Comparison of ENCODE assay signal across 13 cellular contexts in the genomic region with DNA sequence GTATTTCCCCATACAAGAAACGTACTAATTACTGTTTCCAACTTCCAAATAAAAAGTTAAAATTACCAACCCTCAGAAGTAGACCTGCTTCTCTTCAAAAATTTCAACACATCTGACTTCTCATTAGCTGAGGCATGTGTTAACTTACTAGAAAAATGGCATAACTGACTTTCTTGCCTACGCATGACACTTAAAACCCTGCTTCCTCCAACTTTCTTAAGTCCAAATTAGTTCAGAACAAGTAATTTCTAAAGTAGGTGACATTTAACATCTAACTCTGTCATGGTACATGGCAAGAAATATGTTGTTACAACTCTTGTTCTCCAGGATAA. TPM values are rescaled to one million over a fixed set of nuclear protein-coding genes. Genes with fewer than 3 reads are reported as not detected.
DNase-seq lines count a peak whose midpoint lies in the region; ATAC-seq and TF ChIP-seq lines count a peak whose summit lies in the region.
"Had no signal": no experiment of that assay in that cellular context is flagged by ENCODE, and none has a peak within 500 bp of the region (broad histone marks: within the 10 kb centered on the region; RNA-seq: fewer than 3 reads in every experiment).

No MANE protein-coding gene starts in this region.

- H3K9me3 Mint-ChIP-seq in activated CD4-positive, alpha-beta memory T cell treated with anti-CD3 and anti-CD28 coated beads for 36 hours, result no peaks in the 10 kb centered on the region
- H3K9me3 Mint-ChIP-seq in activated CD4-positive, alpha-beta memory T cell treated with anti-CD3 and anti-CD28 coated beads, Interleukin-2, amount 10 ng/mL, durations not matched to agents 7 days and 5 days, result no peaks in the 10 kb centered on the region

- ATAC-seq in GM18511 (IDR thresholded peaks at IDR 0.05; ENCODE audit: unreplicated experiment), result no peak
- ATAC-seq: A549 had no signal

- no peaks in the 10 kb centered on the region for H3K36me3 ChIP-seq in Loucy (ENCODE audit: insufficient read depth, low read length)
- H3K36me3 ChIP-seq in adrenal gland (replicated peaks in 1 of 2), result no peaks in the 10 kb centered on the region
- H3K36me3 ChIP-seq in skeletal muscle satellite cell (ENCODE audit: insufficient read depth, low read length), result no peaks in the 10 kb centered on the region
- no peaks in the 10 kb centered on the region for H3K36me3 ChIP-seq in PC-9 (ENCODE audit: low read depth)

- no peak for TF ChIP-seq POLR2A in adrenal gland (IDR thresholded peaks at IDR 0.05)

- peaks cover 90% of the 10 kb centered on the region for H3K4me1 Mint-ChIP-seq in activated CD4-positive, alpha-beta memory T cell treated with anti-CD3 and anti-CD28 coated beads for 36 hours (ENCODE audit: low read depth)
- H3K4me1 Mint-ChIP-seq in activated CD4-positive, alpha-beta memory T cell treated with anti-CD3 and anti-CD28 coated beads, Interleukin-2, amount 10 ng/mL, durations not matched to agents 7 days and 5 days, result peaks cover 87% of the 10 kb centered on the region

- H4K20me1 ChIP-seq in Loucy (ENCODE audit: insufficient read depth, low read length, poor library complexity, severe bottlenecking) (peaks cover 77% of the 10 kb centered on the region), PC-9 (ENCODE audit: insufficient read depth) (peaks cover 92% of the 10 kb centered on the region)

- CTCF ChIA-PET in activated CD4-positive, alpha-beta memory T cell treated with anti-CD3 and anti-CD28 coated beads for 36 hours (lab: Charles Lee), result interaction anchor here (1.5 kb wide), 1 partner anchor 21 kb away, joined by 4 read pairs; no protein-coding TSS in a partner anchor
- CTCF ChIA-PET in activated CD4-positive, alpha-beta memory T cell treated with anti-CD3 and anti-CD28 coated beads, Interleukin-2, amount 10 ng/mL, durations not matched to agents 7 days and 5 days (lab: Charles Lee), result interaction anchor here (1.9 to 4.9 kb wide), 2 partner anchors 20 to 52 kb away, joined by 6 to 18 read pairs; no protein-coding TSS in a partner anchor
- CTCF ChIA-PET in PC-9 (lab: Charles Lee), result no interaction called here

- peak overlapping the region; percentile 65 for H3K27ac Mint-ChIP-seq in activated CD4-positive, alpha-beta memory T cell treated with anti-CD3 and anti-CD28 coated beads for 36 hours
- H3K27ac Mint-ChIP-seq in activated CD4-positive, alpha-beta memory T cell treated with anti-CD3 and anti-CD28 coated beads, Interleukin-2, amount 10 ng/mL, durations not matched to agents 7 days and 5 days, result no peak overlapping the region

- no peaks in the 10 kb centered on the region for H3K27me3 Mint-ChIP-seq in activated CD4-positive, alpha-beta memory T cell treated with anti-CD3 and anti-CD28 coated beads for 36 hours
- no peaks in the 10 kb centered on the region for H3K27me3 Mint-ChIP-seq in activated CD4-positive, alpha-beta memory T cell treated with anti-CD3 and anti-CD28 coated beads, Interleukin-2, amount 10 ng/mL, durations not matched to agents 7 days and 5 days

- 47 to 67% (median 52%) methylated on average over 2 of the region's 2 CpGs for WGBS in adrenal gland, 4 donors

- peaks cover 7% of the 10 kb centered on the region for H3K36me3 Mint-ChIP-seq in activated CD4-positive, alpha-beta memory T cell treated with anti-CD3 and anti-CD28 coated beads for 36 hours
- H3K36me3 Mint-ChIP-seq in activated CD4-positive, alpha-beta memory T cell treated with anti-CD3 and anti-CD28 coated beads, Interleukin-2, amount 10 ng/mL, durations not matched to agents 7 days and 5 days (ENCODE audit: low read depth), result peaks cover 12% of the 10 kb centered on the region

- peaks cover 95% of the 10 kb centered on the region for H3K79me2 ChIP-seq in Loucy (ENCODE audit: insufficient read depth, low read length)
- peaks cover 95% of the 10 kb centered on the region for H3K79me2 ChIP-seq in PC-9 (ENCODE audit: low read depth)

- DNase-seq in activated CD4-positive, alpha-beta memory T cell treated with anti-CD3 and anti-CD28 coated beads for 36 hours, result no peak
- DNase-seq in activated CD4-positive, alpha-beta memory T cell treated with anti-CD3 and anti-CD28 coated beads, Interleukin-2, amount 10 ng/mL, durations not matched to agents 7 days and 5 days, result no peak
- DNase-seq in adrenal gland (no peak), PC-9 (no peak), NCI-H2227 treated with DMSO at 0.1 percent for 48 hours (lab: John Stamatoyannopoulos, UW) (no peak)
- DNase-seq: activated effector memory CD4-positive, alpha-beta T cell treated with Interleukin-2 at 50 U/mL for 16 hours; NCI-H2107; small intestine; T-helper 1 cell had no signal

- no peak overlapping the region for H2AFZ ChIP-seq in Loucy (ENCODE audit: low read length)
- no peak overlapping the region for H2AFZ ChIP-seq in PC-9

- H3K4me1 ChIP-seq in Loucy (ENCODE audit: insufficient read depth, low read length, poor library complexity, severe bottlenecking), result peaks cover 40% of the 10 kb centered on the region
- H3K4me1 ChIP-seq in adrenal gland (replicated peaks in 1 of 2), result peaks cover 38 to 79% of the 10 kb centered on the region in 2 donors
- H3K4me1 ChIP-seq in skeletal muscle satellite cell (ENCODE audit: control insufficient read depth, insufficient read depth, low read length), result peaks cover 64% of the 10 kb centered on the region
- H3K4me1 ChIP-seq in PC-9 (replicated peaks; ENCODE audit: insufficient read depth), result peaks cover 38% of the 10 kb centered on the region

- H3K27me3 ChIP-seq in Loucy (ENCODE audit: insufficient read depth, low read length, poor library complexity, severe bottlenecking) (no peaks in the 10 kb centered on the region), adrenal gland (no peaks in the 10 kb centered on the region), skeletal muscle satellite cell (ENCODE audit: control insufficient read depth, insufficient read depth, low read length) (no peaks in the 10 kb centered on the region), PC-9 (ENCODE audit: insufficient read depth, low read depth) (no peaks in the 10 kb centered on the region)

- H3K9ac ChIP-seq in Loucy (ENCODE audit: low read depth, low read length, poor library complexity, severe bottlenecking) (no peak overlapping the region), skeletal muscle satellite cell (ENCODE audit: low read depth, low read length) (no peak overlapping the region)

- H3K27ac ChIP-seq in adrenal gland (peak overlapping the region in 3 of 5 donors; percentile 17 to 69 (median 68)), PC-9 (no peak overlapping the region)
- H3K27ac ChIP-seq: A549 had no signal

- H3K4me2 ChIP-seq in Loucy (ENCODE audit: low read depth, low read length, poor library complexity, severe bottlenecking), result peak overlapping the region; percentile 89
- H3K4me2 ChIP-seq in skeletal muscle satellite cell (ENCODE audit: low read length), result peak overlapping the region; percentile 44
- H3K4me2 ChIP-seq in PC-9, result no peak overlapping the region
- H3K4me2 ChIP-seq: A549 had no signal

- H3K4me3 ChIP-seq in Loucy (ENCODE audit: low read length, poor library complexity, severe bottlenecking), result no peak overlapping the region
- no peak overlapping the region for H3K4me3 ChIP-seq in adrenal gland
- no peak overlapping the region for H3K4me3 ChIP-seq in skeletal muscle satellite cell (ENCODE audit: low read length)
- H3K4me3 ChIP-seq in PC-9, result no peak overlapping the region
- H3K4me3 ChIP-seq: A549 had no signal

- no peaks in the 10 kb centered on the region for H3K9me2 ChIP-seq in Loucy (replicated peaks; ENCODE audit: low read depth, low read length)
- H3K9me2 ChIP-seq in PC-9 (ENCODE audit: insufficient read depth), result no peaks in the 10 kb centered on the region

- H3K9me3 ChIP-seq in Loucy (ENCODE audit: insufficient read depth, low read depth, low read length), result no peaks in the 10 kb centered on the region
- H3K9me3 ChIP-seq in adrenal gland (replicated peaks in 1 of 3), result no peaks in the 10 kb centered on the region
- H3K9me3 ChIP-seq in skeletal muscle satellite cell (replicated peaks; ENCODE audit: low read length), result no peaks in the 10 kb centered on the region
- H3K9me3 ChIP-seq in PC-9 (ENCODE audit: insufficient read depth, low read depth), result no peaks in the 10 kb centered on the region
- H3K9me3 ChIP-seq: A549 had no signal

- no TSS peak for BruUV-seq in PC-9 (replicated peaks; lab: Mats Ljungman, UMichigan)

- TF ChIP-seq CTCF in Loucy (conservative IDR thresholded peaks at IDR 0.05; ENCODE audit: low read length) (no peak), adrenal gland (IDR thresholded peaks at IDR 0.05) (no peak), PC-9 (conservative IDR thresholded peaks at IDR 0.05) (no peak)

- no peak overlapping the region for H3K4me3 Mint-ChIP-seq in activated CD4-positive, alpha-beta memory T cell treated with anti-CD3 and anti-CD28 coated beads for 36 hours
- H3K4me3 Mint-ChIP-seq in activated CD4-positive, alpha-beta memory T cell treated with anti-CD3 and anti-CD28 coated beads, Interleukin-2, amount 10 ng/mL, durations not matched to agents 7 days and 5 days, result no peak overlapping the region

- no peaks in the 10 kb centered on the region for H3F3A ChIP-seq in Loucy (ENCODE audit: low read depth)
- H3F3A ChIP-seq in PC-9 (ENCODE audit: insufficient read depth, low read depth), result no peaks in the 10 kb centered on the region; the same call in 1 of the 2 replicates

- intact Hi-C loops in activated CD4-positive, alpha-beta memory T cell treated with anti-CD3 and anti-CD28 coated beads for 36 hours (cut with micrococcal nuclease), result no loop called here
- intact Hi-C loops in adrenal gland (cut with DNase I), result no loop called here
- intact Hi-C loops in PC-9 (cut with micrococcal nuclease; ENCODE audit: unreplicated experiment), result loop anchor here (5.0 kb wide), 1 partner anchor 155 kb away; no protein-coding TSS in a partner anchor

- POLR2A ChIA-PET in activated CD4-positive, alpha-beta memory T cell treated with anti-CD3 and anti-CD28 coated beads for 36 hours (lab: Charles Lee), result no interaction called here
- POLR2A ChIA-PET in activated CD4-positive, alpha-beta memory T cell treated with anti-CD3 and anti-CD28 coated beads, Interleukin-2, amount 10 ng/mL, durations not matched to agents 7 days and 5 days (lab: Charles Lee), result interaction anchor here (1.4 kb wide), 1 partner anchor 146 kb away, joined by 3 read pairs; no protein-coding TSS in a partner anchor
- POLR2A ChIA-PET in PC-9 (lab: Charles Lee; ENCODE audit: unreplicated experiment), result interaction anchor here (0.7 kb wide), 1 partner anchor 381 kb away, joined by 8 read pairs; no protein-coding TSS in a partner anchor

RNA-seq across cellular contexts. Expression of a gene that starts 6.7 kb away (rescaled TPM):
- 100 to 1,000 TPM; 154 to 170 TPM for total RNA-seq in activated CD4-positive, alpha-beta memory T cell treated with anti-CD3 and anti-CD28 coated beads for 36 hours
- 100 to 1,000 TPM; 162 to 166 TPM for total RNA-seq in activated CD4-positive, alpha-beta memory T cell treated with anti-CD3 and anti-CD28 coated beads, Interleukin-2, amount 10 ng/mL, durations not matched to agents 7 days and 5 days
- total RNA-seq in adrenal gland, result 10 to 100 TPM; 34.1 to 95.0 (median 75.8) TPM
- polyA plus RNA-seq in adrenal gland, result 100 to 1,000 TPM in 1 of 3 donors, 10 to 100 TPM in 2; 23.7 to 121 (median 28.5) TPM
- 46.3 and 52.2 TPM in 2 replicates for total RNA-seq in skeletal muscle satellite cell (2012; rRNA removed)
- total RNA-seq in PC-9 (2021), result 113 and 167 TPM in 2 replicates
